Comparison of ENCODE assay signal across 12 cellular contexts in genomic region chr16:27759301-27759871, GRCh38.
A peak's percentile ranks its signal among the peaks of the same experiment; 100 is the strongest.
DNase-seq lines count a peak whose midpoint lies in the region; ATAC-seq and TF ChIP-seq lines count a peak whose summit lies in the region.
"Had no signal": no experiment of that assay in that cellular context is flagged by ENCODE, and none has a peak within 500 bp of the region (broad histone marks: within the 10 kb centered on the region; RNA-seq: fewer than 3 reads in every experiment).

No MANE protein-coding gene starts in this region.

- peak overlapping the region; percentile 21; the same call in 1 of the 2 replicates for H3K4me2 ChIP-seq in HCT116 (ENCODE audit: low read length)

- no peak overlapping the region for H2AFZ ChIP-seq in HCT116 (ENCODE audit: low read depth, low read length, poor library complexity, severe bottlenecking)

- no peaks in the 10 kb centered on the region for H3K79me2 ChIP-seq in HCT116 (ENCODE audit: insufficient read depth, low read length)

- BruUV-seq in HCT116 (replicated peaks; lab: Mats Ljungman, UMichigan), result no TSS peak

- no peaks in the 10 kb centered on the region for H3K27me3 ChIP-seq in HCT116 (ENCODE audit: insufficient read depth, low read length)
- H3K27me3 ChIP-seq: heart right ventricle, vagina had no signal

- no peaks in the 10 kb centered on the region for H3K36me3 ChIP-seq in HCT116 (ENCODE audit: control insufficient read depth in 1 of 2, insufficient read depth in 2 of 2, low read length in 2 of 2)

- TF ChIP-seq POLR2A in HCT116 (IDR thresholded peaks at IDR 0.05; ENCODE audit: borderline replicate concordance, extremely low read depth, insufficient read depth, insufficient read length), result no peak

- DNase-seq in HCT116 (ENCODE audit: low read depth, low spot score) (no peak), astrocyte of the hippocampus (ENCODE audit: low read depth, low spot score) (peak; percentile 65), foreskin melanocyte (peak; percentile 77), NCI-H1417 (lab: John Stamatoyannopoulos, UW) (no peak), NCI-H1930 (lab: John Stamatoyannopoulos, UW) (no peak), SIG-M5 (lab: John Stamatoyannopoulos, UW) (no peak)
- DNase-seq: DMS53, heart right ventricle, NCI-H1694 treated with DMSO at 0.1 percent for 48 hours had no signal

- POLR2A ChIA-PET in HCT116 (lab: Charles Lee), result no interaction called here

- CTCF ChIA-PET in HCT116 (lab: Charles Lee), result interaction anchor here (1.0 to 1.5 kb wide), 2 partner anchors 10 kb away, joined by 3 read pairs; no protein-coding TSS in a partner anchor

- no peak for TF ChIP-seq RAD21 in HCT116 (IDR thresholded peaks at IDR 0.05; ENCODE audit: low read depth)

- H3K4me1 ChIP-seq in HCT116 (ENCODE audit: control insufficient read depth in 1 of 2, insufficient read depth in 2 of 2, low read length in 2 of 2), result peaks cover 6 to 31% of the 10 kb centered on the region in 2 experiments
- H3K4me1 ChIP-seq: vagina had no signal

- intact Hi-C loops in HCT116 (cut with micrococcal nuclease), result no loop called here

- no peak overlapping the region for H3K27ac ChIP-seq in HCT116 (ENCODE audit: low read depth, low read length)
- peak overlapping the region; percentile 64 for H3K27ac ChIP-seq in temporal lobe (ENCODE audit: low read depth, low read length)
- H3K27ac ChIP-seq: heart right ventricle, vagina had no signal

- TF ChIP-seq CTCF in HCT116 (IDR thresholded peaks at IDR 0.05 in 2 of 3, conservative IDR thresholded peaks at IDR 0.05 in 1 of 3; ENCODE audit: borderline replicate concordance in 1 of 3, insufficient read depth in 1 of 3, low read depth in 2 of 3, low read length in 2 of 3), result no peak

- RAD21 ChIA-PET in HCT116 (lab: Charles Lee; ENCODE audit: low non-redundant PET in 1 of 2, low total read pairs in 2 of 2, uncharacterized antibody in 2 of 2, unreplicated experiment in 2 of 2), result no interaction called here

- no peaks in the 10 kb centered on the region for H3K9me3 ChIP-seq in HCT116 (ENCODE audit: control insufficient read depth in 1 of 2, insufficient read depth in 1 of 2, low read depth in 1 of 2, low read length in 2 of 2)
- H3K9me3 ChIP-seq: vagina had no signal

- H3K4me3 ChIP-seq in HCT116 (replicated peaks in 1 of 2; ENCODE audit: low read depth in 1 of 2, low read length in 2 of 2), result no peak overlapping the region
- H3K4me3 ChIP-seq: heart right ventricle, vagina had no signal

- H3K9me2 ChIP-seq in HCT116 (ENCODE audit: insufficient read depth), result no peaks in the 10 kb centered on the region

- ATAC-seq in HCT116, result peak; percentile 18; the same call in 1 of the 2 replicates
- ATAC-seq: heart right ventricle, sciatic nerve had no signal

- H3K9ac ChIP-seq in HCT116 (ENCODE audit: low read length), result no peak overlapping the region

- H4K20me1 ChIP-seq in HCT116 (ENCODE audit: insufficient read depth), result no peaks in the 10 kb centered on the region

TF ChIP-seq in HCT116, 20 proteins besides CTCF, POLR2A, EP300 and RAD21:
- TF ChIP-seq ZFX (IDR thresholded peaks at IDR 0.05), result no peak
- no peak for TF ChIP-seq JUND (IDR thresholded peaks at IDR 0.05)
- no peak for TF ChIP-seq CEBPB (IDR thresholded peaks at IDR 0.05; ENCODE audit: low read depth)
- no peak for TF ChIP-seq ELF1 (IDR thresholded peaks at IDR 0.05; ENCODE audit: borderline replicate concordance, low read depth)
- no peak for TF ChIP-seq TCF7L2 (IDR thresholded peaks at IDR 0.05; ENCODE audit: borderline replicate concordance, extremely low read depth, insufficient read depth, insufficient read length)

Comparison
In these comparisons a context has a peak if more than half of its experiments do, and no peak if none do; other contexts are left out.
1. DNase-seq: peak in astrocyte of the hippocampus (single experiment) and foreskin melanocyte (single experiment); none in HCT116 (single experiment), NCI-H1417 (0 of 3), NCI-H1930 (0 of 2) and SIG-M5 (single experiment).